Comparison of ENCODE assay signal across 2 cellular contexts in the genomic region with DNA sequence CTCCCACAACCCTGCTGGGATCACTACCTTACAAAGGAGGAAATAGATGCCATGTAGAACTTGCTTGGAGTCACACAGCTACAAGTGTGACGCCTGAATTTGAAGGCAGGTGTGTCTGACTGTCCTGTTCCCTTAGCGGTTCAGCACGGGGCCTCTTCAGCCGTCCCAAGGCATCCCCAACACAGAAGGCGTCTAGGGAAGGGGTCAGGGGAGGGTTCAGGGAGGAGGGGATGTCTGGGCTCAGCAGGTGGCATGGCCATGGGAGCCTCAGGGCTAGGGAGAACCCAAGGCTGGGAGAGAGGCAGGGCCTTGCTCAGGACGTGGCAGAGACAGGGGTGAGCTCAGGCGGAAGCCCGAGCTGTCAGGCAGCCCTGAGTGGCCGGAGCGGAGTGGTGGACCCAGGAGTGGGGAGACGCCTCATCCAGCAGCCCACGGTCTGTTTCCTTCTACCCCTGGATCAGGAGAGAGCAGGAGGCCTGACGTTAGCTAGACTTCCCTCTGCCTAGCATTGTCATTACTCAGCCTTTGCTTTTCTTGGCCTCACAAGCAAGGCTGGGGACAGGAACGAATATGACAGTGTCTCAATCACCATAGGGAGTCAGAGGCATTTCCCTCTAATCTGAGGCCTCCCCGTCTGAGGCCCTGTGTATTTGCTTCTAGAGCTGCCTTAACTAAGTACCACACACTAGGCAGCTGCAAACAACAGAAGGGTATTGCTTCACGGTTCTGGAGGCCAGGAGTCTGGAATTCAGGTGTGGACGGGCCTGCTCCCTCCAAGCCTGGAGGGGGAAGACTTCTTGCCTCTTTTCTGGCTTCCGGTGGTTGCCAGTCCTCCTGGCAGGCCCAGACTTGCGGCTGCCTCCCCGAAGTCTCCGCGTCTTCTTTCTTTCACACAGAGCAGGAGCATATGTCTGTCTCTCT.
TF ChIP-seq lines count a peak whose summit lies in the region.

No MANE protein-coding gene starts in this region.

TF ChIP-seq in SK-N-SH treated with all-trans-retinoic acid at 6 μM for 48 hours, 23 proteins besides CTCF, POLR2A, EP300 and RAD21 (continued from another document):
- no peak for TF ChIP-seq TSHZ2 (CRISPR knock-in tag; IDR thresholded peaks at IDR 0.05)
- TF ChIP-seq TOX (CRISPR knock-in tag; IDR thresholded peaks at IDR 0.05; ENCODE audit: borderline replicate concordance): no peak
- no peak for TF ChIP-seq ARNTL (CRISPR knock-in tag; IDR thresholded peaks at IDR 0.05; ENCODE audit: borderline replicate concordance, low read depth)
- TF ChIP-seq RARB (CRISPR knock-in tag; IDR thresholded peaks at IDR 0.05): no peak
- no peak for TF ChIP-seq OSR1 (CRISPR knock-in tag; IDR thresholded peaks at IDR 0.05)
- TF ChIP-seq, protein P1, sequence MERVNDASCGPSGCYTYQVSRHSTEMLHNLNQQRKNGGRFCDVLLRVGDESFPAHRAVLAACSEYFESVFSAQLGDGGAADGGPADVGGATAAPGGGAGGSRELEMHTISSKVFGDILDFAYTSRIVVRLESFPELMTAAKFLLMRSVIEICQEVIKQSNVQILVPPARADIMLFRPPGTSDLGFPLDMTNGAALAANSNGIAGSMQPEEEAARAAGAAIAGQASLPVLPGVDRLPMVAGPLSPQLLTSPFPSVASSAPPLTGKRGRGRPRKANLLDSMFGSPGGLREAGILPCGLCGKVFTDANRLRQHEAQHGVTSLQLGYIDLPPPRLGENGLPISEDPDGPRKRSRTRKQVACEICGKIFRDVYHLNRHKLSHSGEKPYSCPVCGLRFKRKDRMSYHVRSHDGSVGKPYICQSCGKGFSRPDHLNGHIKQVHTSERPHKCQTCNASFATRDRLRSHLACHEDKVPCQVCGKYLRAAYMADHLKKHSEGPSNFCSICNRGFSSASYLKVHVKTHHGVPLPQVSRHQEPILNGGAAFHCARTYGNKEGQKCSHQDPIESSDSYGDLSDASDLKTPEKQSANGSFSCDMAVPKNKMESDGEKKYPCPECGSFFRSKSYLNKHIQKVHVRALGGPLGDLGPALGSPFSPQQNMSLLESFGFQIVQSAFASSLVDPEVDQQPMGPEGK (CRISPR knock-in tag; IDR thresholded peaks at IDR 0.05; ENCODE audit: borderline replicate concordance): no peak

TF ChIP-seq in SK-N-SH, 30 proteins besides CTCF, POLR2A, EP300 and RAD21 (continued from another document):
- TF ChIP-seq, protein P2, sequence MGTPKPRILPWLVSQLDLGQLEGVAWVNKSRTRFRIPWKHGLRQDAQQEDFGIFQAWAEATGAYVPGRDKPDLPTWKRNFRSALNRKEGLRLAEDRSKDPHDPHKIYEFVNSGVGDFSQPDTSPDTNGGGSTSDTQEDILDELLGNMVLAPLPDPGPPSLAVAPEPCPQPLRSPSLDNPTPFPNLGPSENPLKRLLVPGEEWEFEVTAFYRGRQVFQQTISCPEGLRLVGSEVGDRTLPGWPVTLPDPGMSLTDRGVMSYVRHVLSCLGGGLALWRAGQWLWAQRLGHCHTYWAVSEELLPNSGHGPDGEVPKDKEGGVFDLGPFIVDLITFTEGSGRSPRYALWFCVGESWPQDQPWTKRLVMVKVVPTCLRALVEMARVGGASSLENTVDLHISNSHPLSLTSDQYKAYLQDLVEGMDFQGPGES (IDR thresholded peaks at IDR 0.05; ENCODE audit: low read depth, low read length): no peak
- TF ChIP-seq FOXM1 (IDR thresholded peaks at IDR 0.05; ENCODE audit: low read depth): no peak
- TF ChIP-seq, protein P3, sequence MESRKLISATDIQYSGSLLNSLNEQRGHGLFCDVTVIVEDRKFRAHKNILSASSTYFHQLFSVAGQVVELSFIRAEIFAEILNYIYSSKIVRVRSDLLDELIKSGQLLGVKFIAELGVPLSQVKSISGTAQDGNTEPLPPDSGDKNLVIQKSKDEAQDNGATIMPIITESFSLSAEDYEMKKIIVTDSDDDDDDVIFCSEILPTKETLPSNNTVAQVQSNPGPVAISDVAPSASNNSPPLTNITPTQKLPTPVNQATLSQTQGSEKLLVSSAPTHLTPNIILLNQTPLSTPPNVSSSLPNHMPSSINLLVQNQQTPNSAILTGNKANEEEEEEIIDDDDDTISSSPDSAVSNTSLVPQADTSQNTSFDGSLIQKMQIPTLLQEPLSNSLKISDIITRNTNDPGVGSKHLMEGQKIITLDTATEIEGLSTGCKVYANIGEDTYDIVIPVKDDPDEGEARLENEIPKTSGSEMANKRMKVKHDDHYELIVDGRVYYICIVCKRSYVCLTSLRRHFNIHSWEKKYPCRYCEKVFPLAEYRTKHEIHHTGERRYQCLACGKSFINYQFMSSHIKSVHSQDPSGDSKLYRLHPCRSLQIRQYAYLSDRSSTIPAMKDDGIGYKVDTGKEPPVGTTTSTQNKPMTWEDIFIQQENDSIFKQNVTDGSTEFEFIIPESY (IDR thresholded peaks at IDR 0.05; ENCODE audit: borderline replicate concordance, low read depth): no peak
- TF ChIP-seq CHD2 (IDR thresholded peaks at IDR 0.05; ENCODE audit: low read length, partially characterized antibody): no peak
- TF ChIP-seq TAF1 (IDR thresholded peaks at IDR 0.05; ENCODE audit: borderline replicate concordance, low read depth, low read length): no peak
- TF ChIP-seq ELF1 (IDR thresholded peaks at IDR 0.05): no peak
